Comparison of ENCODE assay signal across 2 cellular contexts in the genomic region with DNA sequence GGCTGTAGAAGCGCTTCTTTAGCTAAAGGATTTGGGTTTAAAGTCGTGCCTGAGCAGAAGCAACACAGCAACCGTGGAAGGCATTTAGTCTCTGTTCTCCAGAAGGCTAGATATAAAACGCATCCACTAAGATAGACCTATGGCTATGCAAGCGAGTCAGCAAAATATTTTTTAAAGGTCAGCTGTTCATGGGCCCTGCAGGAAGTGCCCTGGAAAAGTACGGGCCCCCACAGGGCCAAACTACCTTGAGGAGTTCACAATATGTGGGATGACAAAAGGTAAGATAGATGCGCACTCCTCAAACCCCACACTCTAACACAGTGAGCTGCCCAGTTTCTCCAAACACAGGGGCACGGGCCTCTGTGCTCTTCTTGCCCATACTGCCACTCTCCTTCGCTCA.
TF ChIP-seq lines count a peak whose summit lies in the region.

No MANE protein-coding gene starts in this region.

TF ChIP-seq in GM23338, 12 proteins besides CTCF, POLR2A, EP300 and RAD21 (continues in another document):
- TF ChIP-seq EZH2phosphoT487 (IDR thresholded peaks at IDR 0.05; ENCODE audit: unreplicated experiment) (no peak), POLR2AphosphoS5 (IDR thresholded peaks at IDR 0.05; ENCODE audit: low read depth) (no peak), ZNF114 (CRISPR knock-in tag; IDR thresholded peaks at IDR 0.05) (no peak), NANOG (IDR thresholded peaks at IDR 0.05; ENCODE audit: borderline replicate concordance) (no peak), STAT1 (IDR thresholded peaks at IDR 0.05; ENCODE audit: unreplicated experiment) (no peak), JUNB (IDR thresholded peaks at IDR 0.05; ENCODE audit: unreplicated experiment) (no peak), ZNF331 (CRISPR knock-in tag; IDR thresholded peaks at IDR 0.05; ENCODE audit: low read depth) (no peak), CREB1 (CRISPR knock-in tag; IDR thresholded peaks at IDR 0.05; ENCODE audit: low read depth) (no peak), EZH2 (IDR thresholded peaks at IDR 0.05; ENCODE audit: low read depth, unreplicated experiment) (no peak)
- TF ChIP-seq, protein P1, sequence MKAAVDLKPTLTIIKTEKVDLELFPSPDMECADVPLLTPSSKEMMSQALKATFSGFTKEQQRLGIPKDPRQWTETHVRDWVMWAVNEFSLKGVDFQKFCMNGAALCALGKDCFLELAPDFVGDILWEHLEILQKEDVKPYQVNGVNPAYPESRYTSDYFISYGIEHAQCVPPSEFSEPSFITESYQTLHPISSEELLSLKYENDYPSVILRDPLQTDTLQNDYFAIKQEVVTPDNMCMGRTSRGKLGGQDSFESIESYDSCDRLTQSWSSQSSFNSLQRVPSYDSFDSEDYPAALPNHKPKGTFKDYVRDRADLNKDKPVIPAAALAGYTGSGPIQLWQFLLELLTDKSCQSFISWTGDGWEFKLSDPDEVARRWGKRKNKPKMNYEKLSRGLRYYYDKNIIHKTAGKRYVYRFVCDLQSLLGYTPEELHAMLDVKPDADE (IDR thresholded peaks at IDR 0.05), result no peak
- TF ChIP-seq, protein P2, sequence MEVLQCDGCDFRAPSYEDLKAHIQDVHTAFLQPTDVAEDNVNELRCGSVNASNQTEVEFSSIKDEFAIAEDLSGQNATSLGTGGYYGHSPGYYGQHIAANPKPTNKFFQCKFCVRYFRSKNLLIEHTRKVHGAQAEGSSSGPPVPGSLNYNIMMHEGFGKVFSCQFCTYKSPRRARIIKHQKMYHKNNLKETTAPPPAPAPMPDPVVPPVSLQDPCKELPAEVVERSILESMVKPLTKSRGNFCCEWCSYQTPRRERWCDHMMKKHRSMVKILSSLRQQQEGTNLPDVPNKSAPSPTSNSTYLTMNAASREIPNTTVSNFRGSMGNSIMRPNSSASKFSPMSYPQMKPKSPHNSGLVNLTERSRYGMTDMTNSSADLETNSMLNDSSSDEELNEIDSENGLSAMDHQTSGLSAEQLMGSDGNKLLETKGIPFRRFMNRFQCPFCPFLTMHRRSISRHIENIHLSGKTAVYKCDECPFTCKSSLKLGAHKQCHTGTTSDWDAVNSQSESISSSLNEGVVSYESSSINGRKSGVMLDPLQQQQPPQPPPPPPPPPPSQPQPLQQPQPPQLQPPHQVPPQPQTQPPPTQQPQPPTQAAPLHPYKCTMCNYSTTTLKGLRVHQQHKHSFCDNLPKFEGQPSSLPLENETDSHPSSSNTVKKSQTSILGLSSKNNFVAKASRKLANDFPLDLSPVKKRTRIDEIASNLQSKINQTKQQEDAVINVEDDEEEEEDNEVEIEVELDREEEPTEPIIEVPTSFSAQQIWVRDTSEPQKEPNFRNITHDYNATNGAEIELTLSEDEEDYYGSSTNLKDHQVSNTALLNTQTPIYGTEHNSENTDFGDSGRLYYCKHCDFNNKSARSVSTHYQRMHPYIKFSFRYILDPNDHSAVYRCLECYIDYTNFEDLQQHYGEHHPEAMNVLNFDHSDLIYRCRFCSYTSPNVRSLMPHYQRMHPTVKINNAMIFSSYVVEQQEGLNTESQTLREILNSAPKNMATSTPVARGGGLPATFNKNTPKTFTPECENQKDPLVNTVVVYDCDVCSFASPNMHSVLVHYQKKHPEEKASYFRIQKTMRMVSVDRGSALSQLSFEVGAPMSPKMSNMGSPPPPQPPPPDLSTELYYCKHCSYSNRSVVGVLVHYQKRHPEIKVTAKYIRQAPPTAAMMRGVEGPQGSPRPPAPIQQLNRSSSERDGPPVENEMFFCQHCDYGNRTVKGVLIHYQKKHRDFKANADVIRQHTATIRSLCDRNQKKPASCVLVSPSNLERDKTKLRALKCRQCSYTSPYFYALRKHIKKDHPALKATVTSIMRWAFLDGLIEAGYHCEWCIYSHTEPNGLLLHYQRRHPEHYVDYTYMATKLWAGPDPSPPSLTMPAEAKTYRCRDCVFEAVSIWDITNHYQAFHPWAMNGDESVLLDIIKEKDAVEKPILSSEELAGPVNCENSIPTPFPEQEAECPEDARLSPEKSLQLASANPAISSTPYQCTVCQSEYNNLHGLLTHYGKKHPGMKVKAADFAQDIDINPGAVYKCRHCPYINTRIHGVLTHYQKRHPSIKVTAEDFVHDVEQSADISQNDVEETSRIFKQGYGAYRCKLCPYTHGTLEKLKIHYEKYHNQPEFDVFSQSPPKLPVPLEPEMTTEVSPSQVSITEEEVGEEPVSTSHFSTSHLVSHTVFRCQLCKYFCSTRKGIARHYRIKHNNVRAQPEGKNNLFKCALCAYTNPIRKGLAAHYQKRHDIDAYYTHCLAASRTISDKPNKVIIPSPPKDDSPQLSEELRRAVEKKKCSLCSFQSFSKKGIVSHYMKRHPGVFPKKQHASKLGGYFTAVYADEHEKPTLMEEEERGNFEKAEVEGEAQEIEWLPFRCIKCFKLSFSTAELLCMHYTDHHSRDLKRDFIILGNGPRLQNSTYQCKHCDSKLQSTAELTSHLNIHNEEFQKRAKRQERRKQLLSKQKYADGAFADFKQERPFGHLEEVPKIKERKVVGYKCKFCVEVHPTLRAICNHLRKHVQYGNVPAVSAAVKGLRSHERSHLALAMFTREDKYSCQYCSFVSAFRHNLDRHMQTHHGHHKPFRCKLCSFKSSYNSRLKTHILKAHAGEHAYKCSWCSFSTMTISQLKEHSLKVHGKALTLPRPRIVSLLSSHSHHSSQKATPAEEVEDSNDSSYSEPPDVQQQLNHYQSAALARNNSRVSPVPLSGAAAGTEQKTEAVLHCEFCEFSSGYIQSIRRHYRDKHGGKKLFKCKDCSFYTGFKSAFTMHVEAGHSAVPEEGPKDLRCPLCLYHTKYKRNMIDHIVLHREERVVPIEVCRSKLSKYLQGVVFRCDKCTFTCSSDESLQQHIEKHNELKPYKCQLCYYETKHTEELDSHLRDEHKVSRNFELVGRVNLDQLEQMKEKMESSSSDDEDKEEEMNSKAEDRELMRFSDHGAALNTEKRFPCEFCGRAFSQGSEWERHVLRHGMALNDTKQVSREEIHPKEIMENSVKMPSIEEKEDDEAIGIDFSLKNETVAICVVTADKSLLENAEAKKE (CRISPR knock-in tag; IDR thresholded peaks at IDR 0.05), result no peak

TF ChIP-seq in K562, 482 proteins besides CTCF, POLR2A, EP300 and RAD21:
- TF ChIP-seq ZFP30 (CRISPR knock-in tag; IDR thresholded peaks at IDR 0.05; ENCODE audit: borderline replicate concordance), result no peak
- TF ChIP-seq, protein P3, sequence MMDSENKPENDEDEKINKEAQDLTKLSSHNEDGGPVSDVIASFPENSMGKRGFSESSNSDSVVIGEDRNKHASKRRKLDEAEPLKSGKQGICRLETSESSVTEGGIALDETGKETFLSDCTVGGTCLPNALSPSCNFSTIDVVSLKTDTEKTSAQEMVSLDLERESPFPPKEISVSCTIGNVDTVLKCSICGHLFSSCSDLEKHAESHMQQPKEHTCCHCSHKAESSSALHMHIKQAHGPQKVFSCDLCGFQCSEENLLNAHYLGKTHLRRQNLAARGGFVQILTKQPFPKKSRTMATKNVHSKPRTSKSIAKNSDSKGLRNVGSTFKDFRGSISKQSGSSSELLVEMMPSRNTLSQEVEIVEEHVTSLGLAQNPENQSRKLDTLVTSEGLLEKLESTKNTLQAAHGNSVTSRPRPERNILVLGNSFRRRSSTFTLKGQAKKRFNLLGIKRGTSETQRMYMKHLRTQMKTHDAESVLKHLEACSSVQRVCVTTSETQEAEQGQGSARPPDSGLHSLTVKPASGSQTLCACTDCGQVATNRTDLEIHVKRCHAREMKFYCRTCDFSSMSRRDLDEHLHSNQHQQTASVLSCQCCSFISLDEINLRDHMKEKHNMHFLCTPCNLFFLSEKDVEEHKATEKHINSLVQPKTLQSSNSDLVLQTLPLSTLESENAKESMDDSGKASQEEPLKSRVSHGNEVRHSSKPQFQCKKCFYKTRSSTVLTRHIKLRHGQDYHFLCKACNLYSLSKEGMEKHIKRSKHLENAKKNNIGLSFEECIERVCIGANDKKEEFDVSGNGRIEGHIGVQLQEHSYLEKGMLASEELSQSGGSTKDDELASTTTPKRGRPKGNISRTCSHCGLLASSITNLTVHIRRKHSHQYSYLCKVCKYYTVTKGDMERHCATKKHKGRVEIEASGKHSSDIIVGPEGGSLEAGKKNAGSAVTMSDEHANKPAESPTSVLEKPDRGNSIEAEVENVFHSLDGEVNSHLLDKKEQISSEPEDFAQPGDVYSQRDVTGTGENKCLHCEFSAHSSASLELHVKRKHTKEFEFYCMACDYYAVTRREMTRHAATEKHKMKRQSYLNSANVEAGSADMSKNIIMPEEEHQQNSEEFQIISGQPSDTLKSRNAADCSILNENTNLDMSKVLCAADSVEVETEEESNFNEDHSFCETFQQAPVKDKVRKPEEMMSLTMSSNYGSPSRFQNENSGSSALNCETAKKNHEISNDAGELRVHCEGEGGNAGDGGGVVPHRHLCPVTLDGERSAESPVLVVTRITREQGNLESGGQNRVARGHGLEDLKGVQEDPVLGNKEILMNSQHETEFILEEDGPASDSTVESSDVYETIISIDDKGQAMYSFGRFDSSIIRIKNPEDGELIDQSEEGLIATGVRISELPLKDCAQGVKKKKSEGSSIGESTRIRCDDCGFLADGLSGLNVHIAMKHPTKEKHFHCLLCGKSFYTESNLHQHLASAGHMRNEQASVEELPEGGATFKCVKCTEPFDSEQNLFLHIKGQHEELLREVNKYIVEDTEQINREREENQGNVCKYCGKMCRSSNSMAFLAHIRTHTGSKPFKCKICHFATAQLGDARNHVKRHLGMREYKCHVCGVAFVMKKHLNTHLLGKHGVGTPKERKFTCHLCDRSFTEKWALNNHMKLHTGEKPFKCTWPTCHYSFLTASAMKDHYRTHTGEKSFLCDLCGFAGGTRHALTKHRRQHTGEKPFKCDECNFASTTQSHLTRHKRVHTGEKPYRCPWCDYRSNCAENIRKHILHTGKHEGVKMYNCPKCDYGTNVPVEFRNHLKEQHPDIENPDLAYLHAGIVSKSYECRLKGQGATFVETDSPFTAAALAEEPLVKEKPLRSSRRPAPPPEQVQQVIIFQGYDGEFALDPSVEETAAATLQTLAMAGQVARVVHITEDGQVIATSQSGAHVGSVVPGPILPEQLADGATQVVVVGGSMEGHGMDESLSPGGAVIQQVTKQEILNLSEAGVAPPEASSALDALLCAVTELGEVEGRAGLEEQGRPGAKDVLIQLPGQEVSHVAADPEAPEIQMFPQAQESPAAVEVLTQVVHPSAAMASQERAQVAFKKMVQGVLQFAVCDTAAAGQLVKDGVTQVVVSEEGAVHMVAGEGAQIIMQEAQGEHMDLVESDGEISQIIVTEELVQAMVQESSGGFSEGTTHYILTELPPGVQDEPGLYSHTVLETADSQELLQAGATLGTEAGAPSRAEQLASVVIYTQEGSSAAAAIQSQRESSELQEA (IDR thresholded peaks at IDR 0.05; ENCODE audit: low read depth), result peak; percentile 69
